Comparison of ENCODE assay signal across 8 cellular contexts in the genomic region with DNA sequence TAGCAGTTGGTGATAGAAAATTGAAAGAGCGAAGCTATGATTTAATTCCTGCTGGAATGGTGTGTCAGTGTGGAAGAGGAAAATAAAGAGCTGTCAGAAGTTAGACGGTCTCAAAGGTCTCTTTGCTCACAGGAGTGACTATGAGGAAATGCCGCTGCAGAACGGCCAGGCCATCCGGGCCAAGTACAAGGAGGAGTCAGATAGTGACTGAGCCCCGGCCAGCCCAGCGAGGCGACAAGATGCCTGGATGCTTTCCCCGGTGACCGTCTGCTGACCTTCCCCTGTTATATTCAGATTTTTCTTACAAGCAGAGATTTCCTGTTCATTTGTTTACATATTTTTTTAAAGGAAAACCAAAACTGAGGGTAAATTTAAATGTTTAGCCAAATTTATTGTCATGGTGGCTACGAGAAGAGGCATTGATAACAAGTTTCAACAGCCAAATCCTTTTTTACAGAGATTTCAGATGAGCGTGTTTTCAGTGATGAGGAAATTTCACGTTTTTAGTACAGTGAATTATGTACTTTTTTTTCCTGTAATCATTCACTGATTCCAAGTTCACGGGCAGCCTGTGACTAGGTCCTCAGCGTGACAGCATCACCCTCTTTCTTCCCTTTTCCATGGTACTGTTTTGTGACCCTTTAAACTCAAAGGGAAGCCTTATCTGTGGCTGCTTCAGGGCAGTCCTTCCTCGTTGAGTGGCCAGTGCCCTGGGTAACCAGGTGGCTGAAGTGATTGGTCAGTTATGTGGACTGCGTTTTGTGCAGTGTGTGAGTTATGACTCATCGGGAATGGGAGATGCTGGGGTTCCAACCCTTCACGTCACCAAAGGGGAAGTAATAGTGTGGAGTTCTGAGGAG. TPM values are rescaled to one million over a fixed set of nuclear protein-coding genes. Genes with fewer than 3 reads are reported as not detected.
DNase-seq lines count a peak whose midpoint lies in the region; ATAC-seq and TF ChIP-seq lines count a peak whose summit lies in the region.

No MANE protein-coding gene starts in this region.

- TF ChIP-seq CTCF in esophagus squamous epithelium (IDR thresholded peaks at IDR 0.05): no peak
- TF ChIP-seq CTCF in nephron (IDR thresholded peaks at IDR 0.05; ENCODE audit: unreplicated experiment in 3 of 3): no peak

- H3K36me3 Mint-ChIP-seq in T-cell (peaks cover 54% of the 10 kb centered on the region), nephron (ENCODE audit: low read depth) (peaks cover 69% of the 10 kb centered on the region)

- H3K4me1 ChIP-seq in esophagus squamous epithelium: peaks cover 18 to 25% (median 18%) of the 10 kb centered on the region in 3 donors

- intact Hi-C loops in esophagus squamous epithelium (cut with DNase I): no loop called here

- ATAC-seq in T-cell (replicated peaks in 1 of 4) (no peak), HG02571 (IDR thresholded peaks at IDR 0.05; ENCODE audit: unreplicated experiment) (no peak)

- H3K27me3 Mint-ChIP-seq in T-cell: no peaks in the 10 kb centered on the region
- H3K27me3 Mint-ChIP-seq in nephron (ENCODE audit: low read depth): no peaks in the 10 kb centered on the region

- peak overlapping the region in 1 of 4 donors; percentile 11 for H3K4me3 ChIP-seq in esophagus squamous epithelium

- H3K27ac ChIP-seq in esophagus squamous epithelium: peak overlapping the region; percentile 66 to 80 (median 74)

- H3K36me3 ChIP-seq in esophagus squamous epithelium: peaks cover 0 to 73% (median 14%) of the 10 kb centered on the region in 3 donors

- 38 to 41% methylated on average over 17 to 19 of the region's 19 CpGs for WGBS in esophagus squamous epithelium, 2 donors

- peak; percentile 94 for DNase-seq in CMK (ENCODE audit: low read depth)
- no peak for DNase-seq in T-cell
- DNase-seq in esophagus squamous epithelium (lab: John Stamatoyannopoulos, UW): no peak
- no peak for DNase-seq in germinal center (ENCODE audit: low spot score)
- DNase-seq in GF-D8 (lab: John Stamatoyannopoulos, UW): no peak
- DNase-seq in NCI-H146 (lab: John Stamatoyannopoulos, UW): no peak

- peaks cover 50 to 55% (median 52%) of the 10 kb centered on the region in 3 donors for H3K4me1 Mint-ChIP-seq in T-cell
- peaks cover 36% of the 10 kb centered on the region for H3K4me1 Mint-ChIP-seq in nephron

- POLR2A ChIA-PET in T-cell (lab: Charles Lee): no interaction called here

- CTCF ChIA-PET in T-cell (lab: Charles Lee): interaction anchor here (0.6 to 1.4 kb wide), 3 partner anchors 10 to 417 kb away, joined by 3 to 12 read pairs (median 4); no protein-coding TSS in a partner anchor

- H3K27ac Mint-ChIP-seq in T-cell (peak overlapping the region; percentile 75 to 84), nephron (peak overlapping the region; percentile 49 to 72 (median 62))

- TF ChIP-seq POLR2A in esophagus squamous epithelium (IDR thresholded peaks at IDR 0.05): no peak

- no peaks in the 10 kb centered on the region for H3K27me3 ChIP-seq in esophagus squamous epithelium

- no peaks in the 10 kb centered on the region for H3K9me3 ChIP-seq in esophagus squamous epithelium

- H3K4me3 Mint-ChIP-seq in T-cell (no peak overlapping the region), nephron (no peak overlapping the region)

- H3K9me3 Mint-ChIP-seq in T-cell: no peaks in the 10 kb centered on the region
- no peaks in the 10 kb centered on the region for H3K9me3 Mint-ChIP-seq in nephron

RNA-seq across cellular contexts. Expression of gene DYNLT1, which starts 12.6 kb away (rescaled TPM):
- total RNA-seq in T-cell (100 to 1,000 TPM in 1 of 5 donors, 10 to 100 TPM in 4; 50.8 to 128 (median 59.5) TPM), esophagus squamous epithelium (100 to 1,000 TPM in 1 of 4 donors, 10 to 100 TPM in 3; 78.7 to 107 (median 87.4) TPM)

RNA-seq across cellular contexts. Expression of gene SYTL3, which starts 17.9 kb away (rescaled TPM):
- total RNA-seq in T-cell (10 to 100 TPM; 14.4 to 45.6 (median 22.9) TPM), esophagus squamous epithelium (1 to 10 TPM; 1.6 to 8.0 (median 3.0) TPM)
